ENCODE assay signal across 28 cellular contexts in genomic region chr13:82898625-82899024, GRCh38.
"Had no signal": no experiment of that assay in that cellular context is flagged by ENCODE, and none has a peak within 500 bp of the region (broad histone marks: within the 10 kb centered on the region; RNA-seq: fewer than 3 reads in every experiment).

No MANE protein-coding gene starts in this region.

- H3K4me3 ChIP-seq: dorsolateral prefrontal cortex, esophagus squamous epithelium, gastroesophageal sphincter, heart right ventricle, lower lobe of right lung, mucosa of descending colon, pancreas, psoas muscle, right atrium auricular region, thyroid gland, upper lobe of right lung had no signal

- H3K36me3 ChIP-seq: esophagus squamous epithelium, gastroesophageal sphincter, heart right ventricle, lower lobe of right lung, pancreas, right atrium auricular region, thyroid gland, upper lobe of right lung had no signal

- H3K36me3 Mint-ChIP-seq: activated naive CD8-positive, alpha-beta T cell had no signal

- H3K9me3 ChIP-seq: esophagus squamous epithelium, gastroesophageal sphincter, lower lobe of right lung, psoas muscle, right atrium auricular region, thyroid gland, upper lobe of right lung had no signal

- H3K27me3 Mint-ChIP-seq: activated naive CD8-positive, alpha-beta T cell; effector memory CD8-positive, alpha-beta T cell; stimulated activated naive CD8-positive, alpha-beta T cell treated with anti-CD3 and anti-CD28 coated beads, Interleukin-15, Interleukin-2, amounts not matched to agents 100 ng/mL and 50 ng/mL, for 24 hours had no signal

- H3K4me1 ChIP-seq: esophagus squamous epithelium, gastroesophageal sphincter, heart right ventricle, lower lobe of right lung, pancreas, psoas muscle, right atrium auricular region, thyroid gland, upper lobe of right lung had no signal

- H3K9me3 Mint-ChIP-seq: stimulated activated naive CD8-positive, alpha-beta T cell treated with anti-CD3 and anti-CD28 coated beads, Interleukin-15, Interleukin-2, amounts not matched to agents 100 ng/mL and 50 ng/mL, for 24 hours had no signal

- H3K27ac Mint-ChIP-seq: activated naive CD8-positive, alpha-beta T cell; activated T-helper 2 cell treated with anti-CD3 and anti-CD28 coated beads, Interferon-gamma antibody, Interleukin-2, Interleukin-4, amounts not matched to agents 10 μg/mL and 5 μg/mL and 100 μg/mL, durations not matched to agents 14 hours and 24 hours and 36 hours; effector memory CD8-positive, alpha-beta T cell; nephron progenitor cell; stimulated activated naive CD8-positive, alpha-beta T cell treated with anti-CD3 and anti-CD28 coated beads, Interleukin-15, Interleukin-2, amounts not matched to agents 100 ng/mL and 50 ng/mL, for 24 hours had no signal

- H3K27ac ChIP-seq: dorsolateral prefrontal cortex, esophagus squamous epithelium, gastroesophageal sphincter, heart right ventricle, lower lobe of right lung, pancreas, psoas muscle, right atrium auricular region, thyroid gland, upper lobe of right lung had no signal

- DNase-seq: activated CD4-positive, alpha-beta T cell treated with anti-CD3 and anti-CD28 coated beads for 4 hours; activated CD4-positive, alpha-beta T cell treated with anti-CD3 and anti-CD28 coated beads, Interleukin-2, amount 50 U/mL, for 48 hours; activated CD4-positive, CD25-positive, alpha-beta regulatory T cell; activated CD8-positive, alpha-beta memory T cell treated with anti-CD3 and anti-CD28 coated beads, Interleukin-2, amount 50 U/mL, for 48 hours; activated naive CD4-positive, alpha-beta T cell; activated T-cell treated with anti-CD3 and anti-CD28 coated beads, Interleukin-2, amount 50 U/mL, for 4 hours; central memory CD4-positive, alpha-beta T cell; dorsolateral prefrontal cortex; effector memory CD8-positive, alpha-beta T cell; esophagus squamous epithelium; heart right ventricle; kidney; lower lobe of right lung; mesendoderm; mucosa of descending colon; nephron progenitor cell; pancreas; psoas muscle; stimulated activated CD4-positive, alpha-beta T cell treated with anti-CD3 and anti-CD28 coated beads, Interleukin-1b, Interleukin-23, amount 100 ng/mL, for 48 hours; substantia nigra; thyroid gland; upper lobe of right lung had no signal

- H3K4me1 Mint-ChIP-seq: nephron progenitor cell had no signal

- H3K4me3 Mint-ChIP-seq: activated naive CD8-positive, alpha-beta T cell; activated T-cell treated with anti-CD3 and anti-CD28 coated beads, Interleukin-2, amount 50 U/mL, for 4 hours; effector memory CD8-positive, alpha-beta T cell; nephron progenitor cell; stimulated activated naive CD8-positive, alpha-beta T cell treated with anti-CD3 and anti-CD28 coated beads, Interleukin-15, Interleukin-2, amounts not matched to agents 100 ng/mL and 50 ng/mL, for 24 hours had no signal

- H3K27me3 ChIP-seq: dorsolateral prefrontal cortex, esophagus squamous epithelium, gastroesophageal sphincter, heart right ventricle, pancreas, right atrium auricular region, thyroid gland, upper lobe of right lung had no signal

- FAIRE-seq: astrocyte, kidney, pancreas had no signal
